ENCODE assay signal across 14 cellular contexts in genomic region chr2:212905640-212906201, GRCh38.
DNase-seq lines count a peak whose midpoint lies in the region; ATAC-seq and TF ChIP-seq lines count a peak whose summit lies in the region.
"Had no signal": no experiment of that assay in that cellular context is flagged by ENCODE, and none has a peak within 500 bp of the region (broad histone marks: within the 10 kb centered on the region; RNA-seq: fewer than 3 reads in every experiment).

No MANE protein-coding gene starts in this region.

- no peaks in the 10 kb centered on the region for H3K36me3 ChIP-seq in esophagus squamous epithelium

- no peak for TF ChIP-seq CTCF in esophagus squamous epithelium (IDR thresholded peaks at IDR 0.05)

- TF ChIP-seq POLR2A in esophagus squamous epithelium (IDR thresholded peaks at IDR 0.05) = no peak

- no peaks in the 10 kb centered on the region for H3K9me3 ChIP-seq in esophagus squamous epithelium

- DNase-seq in HT-29 (ENCODE audit: low spot score) = peak; percentile 96
- peak; percentile 66 for DNase-seq in RPMI7951 (ENCODE audit: low read depth)
- no peak for DNase-seq in esophagus squamous epithelium (lab: John Stamatoyannopoulos, UW)
- peak; percentile 79 for DNase-seq in renal cortical epithelial cell (ENCODE audit: low read depth)
- no peak for DNase-seq in AML-193 (lab: John Stamatoyannopoulos, UW)
- DNase-seq in OCI-M2 (lab: John Stamatoyannopoulos, UW; ENCODE audit: unreplicated experiment) = no peak
- no peak for DNase-seq in SK-N-DZ (ENCODE audit: low spot score)
- DNase-seq: cerebellar nuclear complex; GDM1; hypothalamus; NCI-H446 treated with DMSO at 0.1 percent for 48 hours; stimulated activated CD4-positive, alpha-beta T cell treated with anti-CD3 and anti-CD28 coated beads, Interleukin-4, amount 100 ng/mL, for 24 hours; T-helper 2 cell had no signal

- H3K4me1 ChIP-seq in esophagus squamous epithelium = peaks cover 4 to 79% (median 9%) of the 10 kb centered on the region in 3 donors

- peak overlapping the region; percentile 24 to 87 (median 80) for H3K27ac ChIP-seq in esophagus squamous epithelium

- ATAC-seq in HG03469 (IDR thresholded peaks at IDR 0.05; ENCODE audit: unreplicated experiment) = no peak

- H3K4me3 ChIP-seq in esophagus squamous epithelium = no peak overlapping the region

- 37 to 45% methylated on average over 6 of the region's 6 CpGs for WGBS in esophagus squamous epithelium, 2 donors

- H3K27me3 ChIP-seq in esophagus squamous epithelium = no peaks in the 10 kb centered on the region

- intact Hi-C loops in esophagus squamous epithelium (cut with DNase I) = no loop called here

Comparison
In these comparisons a context has a peak if more than half of its experiments do, and no peak if none do; other contexts are left out.
1. DNase-seq: peak in HT-29 (single experiment), RPMI7951 (single experiment) and renal cortical epithelial cell (single experiment); none in esophagus squamous epithelium (single experiment), AML-193 (0 of 2), OCI-M2 (single experiment) and SK-N-DZ (single experiment).